1 cellular context compared by ENCODE assay signal in genomic region chrX:47578692-47579091, GRCh38.
TF ChIP-seq lines count a peak whose summit lies in the region.

No MANE protein-coding gene starts in this region.

TF ChIP-seq in IMR-90, 13 proteins besides CTCF, POLR2A, EP300 and RAD21 (continued from another document):
- no peak for TF ChIP-seq ELK1 (IDR thresholded peaks at IDR 0.05; ENCODE audit: borderline replicate concordance, low read depth, low read length)
